In the genomic region with DNA sequence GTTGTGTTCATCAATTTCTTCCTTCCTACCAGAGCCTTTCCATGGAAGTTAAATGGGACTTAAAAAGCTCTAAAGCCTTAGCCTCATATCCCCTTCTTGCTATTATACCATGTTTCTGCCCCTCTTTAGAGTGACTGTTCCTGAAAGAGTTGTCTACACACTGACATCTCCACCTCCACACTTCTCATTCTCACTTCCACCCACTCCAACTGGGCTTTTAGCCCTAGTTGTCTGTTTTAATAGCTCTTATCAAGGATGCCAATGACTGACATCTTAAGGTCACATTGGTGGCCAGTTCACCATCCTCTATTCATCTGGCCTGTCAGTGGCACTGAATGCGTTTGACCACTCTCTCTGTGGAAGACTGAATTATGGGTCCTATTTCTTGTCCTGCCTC, we compare ENCODE assay signal across 28 cellular contexts.
A peak's percentile ranks its signal among the peaks of the same experiment; 100 is the strongest.
DNase-seq lines count a peak whose midpoint lies in the region; ATAC-seq and TF ChIP-seq lines count a peak whose summit lies in the region.
"Had no signal": no experiment of that assay in that cellular context is flagged by ENCODE, and none has a peak within 500 bp of the region (broad histone marks: within the 10 kb centered on the region; RNA-seq: fewer than 3 reads in every experiment).

No MANE protein-coding gene starts in this region.

- in situ Hi-C loops in G401 (cut with HindIII; ENCODE audit: low sequenced_read_pairs): no loop called here

- H3K27ac ChIP-seq in HL-60 (replicated peaks) (peak overlapping the region; percentile 99), esophagus squamous epithelium (peak overlapping the region; percentile 5 to 93 (median 80)), spleen (peak overlapping the region; percentile 89 to 99 (median 96))
- H3K27ac ChIP-seq: BLaER1, epithelial cell of prostate, ovary had no signal

- POLR2A ChIA-PET in GM10248 (lab: Yijun Ruan, JAX): interaction anchor here (1.5 kb wide), 1 partner anchor 218 kb away, joined by 3 read pairs; no protein-coding TSS in a partner anchor

- CTCF ChIA-PET in GM10248 (lab: Yijun Ruan, JAX): interaction anchor here (0.9 to 4.2 kb wide), 14 partner anchors 10 to 532 kb away, joined by 3 to 21 read pairs (median 4); a partner anchor contains a TSS

- H3K4me1 ChIP-seq in esophagus squamous epithelium: peaks cover 38 to 93% (median 52%) of the 10 kb centered on the region in 3 donors
- H3K4me1 ChIP-seq in spleen: peaks cover 42 to 96% (median 87%) of the 10 kb centered on the region in 6 donors

- no peak for TF ChIP-seq POLR2A in esophagus squamous epithelium (IDR thresholded peaks at IDR 0.05)
- no peak for TF ChIP-seq POLR2A in spleen (IDR thresholded peaks at IDR 0.05)

- H3K9me3 ChIP-seq in esophagus squamous epithelium (no peaks in the 10 kb centered on the region), spleen (no peaks in the 10 kb centered on the region)
- H3K9me3 ChIP-seq: colonic mucosa, ovary, tibial nerve had no signal

- no peaks in the 10 kb centered on the region for H3K27me3 ChIP-seq in HL-60 (ENCODE audit: insufficient read depth, poor library complexity, severe bottlenecking)
- no peaks in the 10 kb centered on the region for H3K27me3 ChIP-seq in esophagus squamous epithelium
- peaks cover 0 to 10% (median 0%) of the 10 kb centered on the region in 7 donors for H3K27me3 ChIP-seq in spleen (replicated peaks in 1 of 7)
- H3K27me3 ChIP-seq: colonic mucosa, ovary, tibial nerve had no signal

- no peaks in the 10 kb centered on the region for H3K36me3 ChIP-seq in esophagus squamous epithelium
- no peaks in the 10 kb centered on the region for H3K36me3 ChIP-seq in spleen
- H3K36me3 ChIP-seq: BLaER1, colonic mucosa, ovary, tibial nerve had no signal

- intact Hi-C loops in esophagus squamous epithelium (cut with DNase I): loop anchor here (5.0 to 10.0 kb wide), 2 partner anchors 107 to 210 kb away; a partner anchor contains a TSS
- intact Hi-C loops in spleen (cut with DNase I; ENCODE audit: low total_unique reads): loop anchor here (5.0 kb wide), 2 partner anchors 100 to 215 kb away; no protein-coding TSS in a partner anchor

- WGBS in esophagus squamous epithelium, 2 donors: 95 to 100% methylated on average over 1 of the region's 1 CpG
- 91 to 100% (median 99%) methylated on average over 1 of the region's 1 CpG for WGBS in spleen, 5 donors

- ATAC-seq in GM18870 (IDR thresholded peaks at IDR 0.05; ENCODE audit: unreplicated experiment) (no peak), HG03442 (IDR thresholded peaks at IDR 0.05; ENCODE audit: unreplicated experiment) (no peak)
- ATAC-seq: left colon; stimulated activated naive CD8-positive, alpha-beta T cell treated with anti-CD3 and anti-CD28 coated beads, Interleukin-15, amount 100 ng/mL, for 72 hours had no signal

- TF ChIP-seq CTCF in GM10248 (IDR thresholded peaks at IDR 0.05; ENCODE audit: control extremely low read depth, extremely low read depth, low read depth, missing control alignments) (no peak), HL-60 (IDR thresholded peaks at IDR 0.05; ENCODE audit: insufficient read depth, low read length) (no peak), esophagus squamous epithelium (IDR thresholded peaks at IDR 0.05) (no peak), spleen (IDR thresholded peaks at IDR 0.05 in 8 of 11, conservative IDR thresholded peaks at IDR 0.05 in 3 of 11) (no peak)

- DNase-seq in GM10248 (ENCODE audit: extremely low spot score): peak; percentile 29
- no peak for DNase-seq in HL-60 (ENCODE audit: low read depth in 1 of 2, low spot score in 1 of 2)
- DNase-seq in esophagus squamous epithelium (lab: John Stamatoyannopoulos, UW): no peak
- DNase-seq in spleen: no peak
- no peak for DNase-seq in GM19238 (ENCODE audit: insufficient read length, low spot score)
- DNase-seq in G401 (ENCODE audit: low spot score): no peak
- DNase-seq: activated B cell treated with CpG ODN at 0.5 μM for 24 hours; activated gamma-delta T cell; activated naive CD8-positive, alpha-beta T cell treated with anti-CD3 and anti-CD28 coated beads for 36 hours; activated T-cell treated with anti-CD3 and anti-CD28 coated beads, Interleukin-2, amount 50 U/mL, for 24 hours; aorta; colonic mucosa; COR-L47; effector CD8-positive, alpha-beta T cell; left colon; NCI-H1436; NCI-H2107; NCI-H446; NCI-H748 treated with DMSO at 0.1 percent for 48 hours; ovary; stimulated activated CD4-positive, alpha-beta T cell treated with anti-CD3 and anti-CD28 coated beads, Interleukin-2, amount 100 ng/mL, for 24 hours; stimulated activated CD8-positive, alpha-beta memory T cell treated with anti-CD3 and anti-CD28 coated beads, Interleukin-4, amount 100 ng/mL, for 48 hours; stimulated activated naive CD8-positive, alpha-beta T cell treated with anti-CD3 and anti-CD28 coated beads, Interleukin-15, amount 100 ng/mL, for 72 hours had no signal

- H3K4me3 ChIP-seq in HL-60 (replicated peaks; ENCODE audit: insufficient read depth, low read length) (no peak overlapping the region), esophagus squamous epithelium (no peak overlapping the region), spleen (peak overlapping the region in 1 of 8 donors; percentile 42)
- H3K4me3 ChIP-seq: BLaER1, colonic mucosa, ovary, tibial nerve had no signal
